ENCODE assay signal across 1 cellular context in genomic region chr6:31178143-31179041, GRCh38.
TF ChIP-seq lines count a peak whose summit lies in the region.

No MANE protein-coding gene starts in this region.

TF ChIP-seq in K562, 482 proteins besides CTCF, POLR2A, EP300 and RAD21:
- no peak for TF ChIP-seq MXI1 (IDR thresholded peaks at IDR 0.05; ENCODE audit: low read depth, low read length)
